ENCODE assay signal across 1 cellular context in genomic region chr3:177594096-177594495, GRCh38.
TF ChIP-seq lines count a peak whose summit lies in the region.

No MANE protein-coding gene starts in this region.

TF ChIP-seq in H1, 55 proteins besides CTCF, POLR2A, EP300 and RAD21 (continued from another document):
- TF ChIP-seq HDAC2 (IDR thresholded peaks at IDR 0.05; ENCODE audit: borderline replicate concordance in 1 of 2, low read depth in 2 of 2, low read length in 2 of 2) = no peak
- no peak for TF ChIP-seq KDM1A (IDR thresholded peaks at IDR 0.05; ENCODE audit: borderline replicate concordance, low read length)
- no peak for TF ChIP-seq SP1 (IDR thresholded peaks at IDR 0.05; ENCODE audit: low read depth, low read length)
- no peak for TF ChIP-seq RBBP5 (IDR thresholded peaks at IDR 0.05; ENCODE audit: borderline replicate concordance, low read depth, low read length)
